Comparison of ENCODE assay signal across 8 cellular contexts in the genomic region with DNA sequence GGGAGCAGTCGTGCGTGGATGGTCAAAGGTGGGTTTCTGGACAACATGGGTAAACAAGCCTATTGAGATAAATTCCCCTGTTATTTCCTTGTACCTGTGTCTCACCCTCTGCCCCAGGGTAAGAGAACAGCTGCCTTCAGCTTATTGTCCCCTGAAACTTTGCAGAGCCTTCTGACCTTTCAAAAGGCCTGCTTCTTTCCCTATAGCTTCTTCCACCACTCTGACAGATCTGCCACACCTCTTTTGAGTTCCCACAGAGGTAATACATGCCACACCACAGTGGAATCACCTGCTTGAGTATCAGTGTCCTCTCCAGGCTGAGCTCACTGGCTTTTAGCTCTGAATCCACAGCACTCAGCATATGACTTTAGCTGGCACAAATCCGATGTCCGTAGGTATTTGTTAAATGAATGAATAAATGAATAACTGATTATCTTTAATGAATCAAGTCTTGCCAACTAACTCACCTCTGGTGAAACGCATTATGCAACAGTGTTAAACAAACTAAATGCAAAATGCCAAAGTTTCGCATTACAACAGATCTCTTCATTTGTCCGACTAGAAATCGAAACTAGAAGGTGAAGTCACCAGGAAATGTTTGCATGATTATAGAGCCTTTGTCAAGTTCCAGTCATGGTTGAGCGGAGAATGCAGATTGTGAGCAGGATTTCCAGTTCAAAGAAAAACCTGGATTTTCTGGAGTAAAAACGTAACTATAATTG. TPM values are rescaled to one million over a fixed set of nuclear protein-coding genes. Genes with fewer than 3 reads are reported as not detected.
DNase-seq lines count a peak whose midpoint lies in the region; ATAC-seq and TF ChIP-seq lines count a peak whose summit lies in the region.

No MANE protein-coding gene starts in this region.

- TF ChIP-seq CTCF in upper lobe of left lung (IDR thresholded peaks at IDR 0.05) (no peak), heart left ventricle (IDR thresholded peaks at IDR 0.05) (no peak)

- DNase-seq in NCI-H1417 (lab: John Stamatoyannopoulos, UW) (peak; percentile 45 to 80 (median 77)), NCI-H1417 treated with DMSO at 0.1 percent for 48 hours (lab: John Stamatoyannopoulos, UW) (no peak), RKO (ENCODE audit: low spot score) (peak; percentile 62), upper lobe of left lung (no peak), heart left ventricle (no peak), amygdala (lab: John Stamatoyannopoulos, UW) (no peak)

- H3K9me3 ChIP-seq in iPS-18a (ENCODE audit: control insufficient read depth, low read depth, low read length) (no peaks in the 10 kb centered on the region), upper lobe of left lung (no peaks in the 10 kb centered on the region), heart left ventricle (no peaks in the 10 kb centered on the region)

- peak; percentile 52 to 62 for ATAC-seq in upper lobe of left lung (ENCODE audit: low FRiP score in 2 of 2)
- ATAC-seq in GM19328 (IDR thresholded peaks at IDR 0.05; ENCODE audit: unreplicated experiment), result no peak
- no peak for ATAC-seq in heart left ventricle

- peak overlapping the region; percentile 8 for H3K4me3 ChIP-seq in iPS-18a (ENCODE audit: low read length)
- peak overlapping the region in 3 of 4 donors; percentile 13 to 30 (median 18) for H3K4me3 ChIP-seq in upper lobe of left lung
- peak overlapping the region in 4 of 12 donors; percentile 6 to 31 (median 19) for H3K4me3 ChIP-seq in heart left ventricle

- peak in 1 of 4 donors; percentile 43 for TF ChIP-seq POLR2A in upper lobe of left lung (IDR thresholded peaks at IDR 0.05)
- no peak for TF ChIP-seq POLR2A in heart left ventricle (IDR thresholded peaks at IDR 0.05)

- H3K27ac ChIP-seq in iPS-18a (ENCODE audit: low read length) (peak overlapping the region; percentile 72), upper lobe of left lung (peak overlapping the region; percentile 13 to 76 (median 56)), heart left ventricle (no peak overlapping the region)

- 70 to 76% methylated on average over 10 of the region's 10 CpGs for WGBS in upper lobe of left lung, 2 donors
- WGBS in heart left ventricle, 4 donors, result 66 to 78% (median 69%) methylated on average over 10 of the region's 10 CpGs

- H3K27me3 ChIP-seq in iPS-18a (ENCODE audit: control insufficient read depth, insufficient read depth, low read length) (no peaks in the 10 kb centered on the region), upper lobe of left lung (no peaks in the 10 kb centered on the region), heart left ventricle (peaks cover 0 to 3% (median 0%) of the 10 kb centered on the region in 9 donors)

- H3K4me1 ChIP-seq in iPS-18a (ENCODE audit: control insufficient read depth, low read depth, low read length), result peaks cover 31% of the 10 kb centered on the region
- H3K4me1 ChIP-seq in upper lobe of left lung, result peaks cover 0 to 9% (median 0%) of the 10 kb centered on the region in 4 donors
- H3K4me1 ChIP-seq in heart left ventricle, result no peaks in the 10 kb centered on the region

- peak overlapping the region; percentile 33 for H3K9ac ChIP-seq in iPS-18a (ENCODE audit: low read length)

- intact Hi-C loops in heart left ventricle (cut with DNase I), result no loop called here

- H3K36me3 ChIP-seq in iPS-18a (ENCODE audit: control insufficient read depth, low read depth, low read length), result no peaks in the 10 kb centered on the region
- no peaks in the 10 kb centered on the region for H3K36me3 ChIP-seq in upper lobe of left lung
- no peaks in the 10 kb centered on the region for H3K36me3 ChIP-seq in heart left ventricle

- peak in 1 of 4 donors; percentile 34 for TF ChIP-seq EP300 in upper lobe of left lung (IDR thresholded peaks at IDR 0.05)

RNA-seq across cellular contexts. Expression of a gene that starts 16.3 kb away (rescaled TPM):
- total RNA-seq in upper lobe of left lung, result not detected
- not detected for total RNA-seq in heart left ventricle
- not detected for polyA plus RNA-seq in heart left ventricle

Comparison
In these comparisons a context has a peak if more than half of its experiments do, and no peak if none do; other contexts are left out.
1. DNase-seq: peak in NCI-H1417 (3 of 3) and RKO (single experiment); none in NCI-H1417 treated with DMSO at 0.1 percent for 48 hours (single experiment), upper lobe of left lung (0 of 2), heart left ventricle (0 of 5) and amygdala (0 of 56).
2. H3K27ac ChIP-seq: peak in iPS-18a (single experiment) and upper lobe of left lung (4 of 4); none in heart left ventricle (0 of 12).
3. ATAC-seq: peak in upper lobe of left lung (2 of 2); none in GM19328 (single experiment) and heart left ventricle (0 of 4).